ENCODE assay signal across 15 cellular contexts in the genomic region with DNA sequence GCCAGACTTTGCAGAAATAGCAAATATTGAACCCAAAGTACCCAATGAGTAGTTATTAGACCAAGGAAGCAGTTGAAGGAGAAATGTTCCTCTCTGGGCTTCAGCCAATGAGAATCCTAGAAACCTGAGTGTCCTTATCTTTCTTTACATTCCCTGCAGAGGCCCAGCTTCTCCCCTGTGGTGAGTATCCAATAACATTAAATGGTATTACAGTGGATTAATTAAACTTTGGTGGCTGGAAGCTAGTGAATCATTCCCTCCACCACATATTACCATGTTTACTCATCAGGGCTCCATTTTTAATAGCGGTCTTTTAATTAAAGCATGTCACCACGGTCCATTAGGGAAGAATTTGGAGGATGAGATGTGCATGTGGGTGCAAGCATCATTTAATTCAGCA.
"Had no signal": no experiment of that assay in that cellular context is flagged by ENCODE, and none has a peak within 500 bp of the region (broad histone marks: within the 10 kb centered on the region; RNA-seq: fewer than 3 reads in every experiment).

No MANE protein-coding gene starts in this region.

- ATAC-seq: activated CD4-positive, CD25-positive, alpha-beta regulatory T cell treated with anti-CD3 and anti-CD28 coated beads, Interleukin-2, amount 50 U/mL, for 24 hours; activated T-cell treated with anti-CD3 and anti-CD28 coated beads, Interleukin-2, amount 50 U/mL, for 72 hours; effector memory CD8-positive, alpha-beta T cell; left ventricle myocardium superior; right cardiac atrium; stimulated activated naive CD8-positive, alpha-beta T cell treated with anti-CD3 and anti-CD28 coated beads, Interleukin-15, amount 100 ng/mL, for 72 hours had no signal

- DNase-seq: activated CD4-positive, alpha-beta T cell treated with anti-CD3 and anti-CD28 coated beads, Interleukin-2, amount 50 U/mL, for 1 hour; activated CD8-positive, alpha-beta memory T cell treated with anti-CD3 and anti-CD28 coated beads, Interleukin-2, amount 50 U/mL, for 48 hours; activated effector memory CD4-positive, alpha-beta T cell treated with anti-CD3 and anti-CD28 coated beads, Interleukin-2, amount 50 U/mL, for 16 hours; activated naive CD4-positive, alpha-beta T cell treated with anti-CD3 and anti-CD28 coated beads, Interleukin-2, amount 50 U/mL, for 16 hours; activated T-cell treated with anti-CD3 and anti-CD28 coated beads, Interleukin-2, amount 50 U/mL, for 72 hours; effector memory CD8-positive, alpha-beta T cell; foreskin fibroblast; left ventricle myocardium superior; right cardiac atrium; stimulated activated CD4-positive, alpha-beta T cell treated with anti-CD3 and anti-CD28 coated beads, Interleukin-15, amount 100 ng/mL, for 24 hours; stimulated activated CD4-positive, alpha-beta T cell treated with anti-CD3 and anti-CD28 coated beads, Interleukin-2, amount 100 ng/mL, for 48 hours; stimulated activated naive CD8-positive, alpha-beta T cell treated with anti-CD3 and anti-CD28 coated beads, Interleukin-15, amount 100 ng/mL, for 72 hours; transverse colon; uterus had no signal
